9 cellular contexts compared by ENCODE assay signal in the genomic region with DNA sequence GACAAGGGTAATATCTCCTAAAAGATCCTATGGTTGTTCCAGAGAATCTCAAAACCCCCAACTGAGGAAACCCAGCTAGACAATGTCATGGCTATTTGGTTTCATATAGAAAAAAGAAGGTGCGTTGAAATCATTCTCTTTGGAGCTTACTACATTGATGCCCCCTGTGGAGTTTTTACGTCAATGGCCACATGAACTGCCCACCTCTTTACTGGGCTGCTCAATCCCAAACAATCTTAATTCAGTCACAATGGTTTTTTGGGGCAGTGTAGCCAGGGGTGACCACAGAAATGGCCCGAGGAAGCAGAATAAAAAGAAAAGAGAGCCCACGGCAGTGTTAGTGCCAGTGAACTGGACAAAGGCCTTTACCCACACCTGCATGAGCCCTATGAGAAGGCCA. TPM values are rescaled to one million over a fixed set of nuclear protein-coding genes. Genes with fewer than 3 reads are reported as not detected.
"Had no signal": no experiment of that assay in that cellular context is flagged by ENCODE, and none has a peak within 500 bp of the region (broad histone marks: within the 10 kb centered on the region; RNA-seq: fewer than 3 reads in every experiment).

No MANE protein-coding gene starts in this region.

- H3K4me3 ChIP-seq: GM12878 had no signal

- DNase-seq: GDM1, GF-D8 had no signal

- ATAC-seq: GM12878 had no signal

- FAIRE-seq: G401.6, GM12878, GM12891, GM12892, GM18507, GM19239 had no signal

RNA-seq across cellular contexts. Expression of a gene that starts 7.8 kb away (rescaled TPM):
- total RNA-seq: G401 had no signal
- polyA plus RNA-seq: GM12878 had no signal

RNA-seq across cellular contexts. Expression of a gene that starts 19.1 kb away (rescaled TPM):
- total RNA-seq: G401, GM12878 had no signal
- polyA plus RNA-seq: GM12878 had no signal

RNA-seq across cellular contexts. Expression of a gene that starts 26.8 kb away (rescaled TPM):
- total RNA-seq: G401, GM12878 had no signal
- polyA plus RNA-seq: GM12878 had no signal
